Comparison of ENCODE assay signal across 29 cellular contexts in the genomic region with DNA sequence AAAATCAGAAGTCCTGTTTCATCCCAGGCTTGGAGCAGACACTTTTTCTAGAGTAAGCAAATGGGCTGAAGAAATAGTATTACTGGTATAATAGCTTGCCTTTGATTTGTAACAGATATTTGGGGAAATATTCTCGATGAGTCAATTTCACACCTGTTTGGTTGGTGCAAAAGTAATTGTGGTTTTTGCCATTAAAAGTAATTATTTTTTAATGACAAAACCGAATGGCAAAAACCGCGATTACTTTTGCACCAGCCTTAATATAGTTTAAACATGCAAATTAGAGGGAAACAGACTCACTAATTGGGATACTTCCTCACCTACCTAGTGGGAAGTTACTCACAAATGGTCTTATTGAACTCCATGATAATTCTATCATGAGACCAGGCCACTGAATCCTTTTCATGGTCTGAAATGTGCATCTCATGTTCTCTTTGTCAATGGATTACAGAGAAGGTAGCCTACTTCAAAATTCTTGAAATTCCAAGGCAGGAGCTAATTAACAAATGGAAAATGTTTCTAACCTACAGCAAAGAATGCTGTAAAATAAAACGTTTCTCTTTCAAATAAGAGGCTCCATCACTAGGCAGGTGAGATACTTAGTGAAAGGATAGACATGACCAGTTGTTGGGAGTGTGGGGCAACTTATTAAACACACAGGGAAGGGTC.
"Had no signal": no experiment of that assay in that cellular context is flagged by ENCODE, and none has a peak within 500 bp of the region (broad histone marks: within the 10 kb centered on the region; RNA-seq: fewer than 3 reads in every experiment).

No MANE protein-coding gene starts in this region.

- H3K9me3 ChIP-seq: adrenal gland, breast epithelium, MG63 had no signal

- H3K4me3 ChIP-seq: adrenal gland, breast epithelium, MG63, SK-N-MC had no signal

- H3K4me1 ChIP-seq: adrenal gland, breast epithelium had no signal

- DNase-seq: activated CD4-positive, alpha-beta memory T cell treated with anti-CD3 and anti-CD28 coated beads, Interleukin-2, amount 10 ng/mL, durations not matched to agents 7 days and 5 days; activated CD4-positive, alpha-beta T cell treated with anti-CD3 and anti-CD28 coated beads, Interleukin-2, amount 10 ng/mL, durations not matched to agents 7 days and 5 days; activated CD4-positive, CD25-positive, alpha-beta regulatory T cell; activated gamma-delta T cell; activated naive CD4-positive, alpha-beta T cell treated with anti-CD3 and anti-CD28 coated beads for 36 hours; activated T-cell treated with anti-CD3 and anti-CD28 coated beads for 4 hours; activated T-cell treated with anti-CD3 and anti-CD28 coated beads, Interleukin-2, amount 50 U/mL, for 48 hours; adrenal gland; anterior cingulate cortex; caudate nucleus; MG63; MV-4-11; NCI-H1092 treated with DMSO at 0.1 percent for 48 hours; NCI-H1417 treated with DMSO at 0.1 percent for 48 hours; NCI-H1694; NCI-H2029; NCI-H2107; NCI-H2171 treated with DMSO at 0.1 percent for 48 hours; NCI-H226; NCI-H526 treated with DMSO at 0.1 percent for 48 hours; NCI-H82; SIG-M5; T-cell; T-helper 2 cell; T1000 had no signal

- H3K27me3 ChIP-seq: adrenal gland, breast epithelium, MG63 had no signal

- H3K27ac ChIP-seq: adrenal gland, breast epithelium, SK-N-MC had no signal

- FAIRE-seq: TTC549 had no signal

- ATAC-seq: activated T-helper 17 cell treated with anti-CD3 and anti-CD28 coated beads, Interleukin-2, amount 50 U/mL, for 72 hours; T-cell had no signal

- H3K36me3 ChIP-seq: adrenal gland, breast epithelium, MG63 had no signal
